26 cellular contexts compared by ENCODE assay signal in genomic region chr11:70501933-70502540, GRCh38.
DNase-seq lines count a peak whose midpoint lies in the region; ATAC-seq and TF ChIP-seq lines count a peak whose summit lies in the region.
"Had no signal": no experiment of that assay in that cellular context is flagged by ENCODE, and none has a peak within 500 bp of the region (broad histone marks: within the 10 kb centered on the region; RNA-seq: fewer than 3 reads in every experiment).

No MANE protein-coding gene starts in this region.

- no peaks in the 10 kb centered on the region for H3K9me3 ChIP-seq in lower lobe of right lung
- no peaks in the 10 kb centered on the region for H3K9me3 ChIP-seq in aorta (ENCODE audit: control insufficient read depth, low read length)
- no peaks in the 10 kb centered on the region for H3K9me3 ChIP-seq in BE2C
- H3K9me3 ChIP-seq: ascending aorta, upper lobe of left lung had no signal

- H3K4me3 ChIP-seq in lower lobe of right lung (no peak overlapping the region), aorta (ENCODE audit: low read length in 2 of 2) (no peak overlapping the region), BE2C (ENCODE audit: low read depth, low read length) (no peak overlapping the region)
- H3K4me3 ChIP-seq: ascending aorta, cardiac muscle cell, SJSA1, skin epidermis, upper lobe of left lung had no signal

- H3K9me3 Mint-ChIP-seq in brain: no peaks in the 10 kb centered on the region
- H3K9me3 Mint-ChIP-seq: activated CD4-positive, alpha-beta T cell treated with anti-CD3 and anti-CD28 coated beads, Interleukin-2, amount 10 ng/mL, durations not matched to agents 24 days and 14 days; activated naive CD8-positive, alpha-beta T cell treated with anti-CD3 and anti-CD28 coated beads for 36 hours; IgD-negative memory B cell; mesothelial cell of epicardium; naive B cell; stimulated activated naive B cell treated with anti-CD40 and anti-IgM and Interleukin-4, amounts not matched to agents 10 μg/mL and 1 μg/mL and 100 μg/mL, for 72 hours had no signal

- ATAC-seq in left ventricle myocardium superior (no peak), left cardiac atrium (no peak), lower lobe of right lung (no peak), aorta (ENCODE audit: low FRiP score) (no peak)
- ATAC-seq: HCT116; stimulated activated naive B cell treated with anti-CD40 and anti-IgM and Interleukin-4, amounts not matched to agents 10 μg/mL and 1 μg/mL and 100 μg/mL, for 72 hours had no signal

- H3K27ac ChIP-seq in lower lobe of right lung (no peak overlapping the region), aorta (ENCODE audit: low read depth in 1 of 2, low read length in 2 of 2) (no peak overlapping the region)
- H3K27ac ChIP-seq: cardiac muscle cell, SJSA1, skin epidermis, upper lobe of left lung had no signal

- no peaks in the 10 kb centered on the region for H3K27me3 ChIP-seq in lower lobe of right lung (ENCODE audit: low read depth)
- no peaks in the 10 kb centered on the region for H3K27me3 ChIP-seq in aorta (ENCODE audit: control insufficient read depth in 1 of 2, insufficient read depth in 2 of 2, low read length in 1 of 2)
- no peaks in the 10 kb centered on the region for H3K27me3 ChIP-seq in BE2C
- H3K27me3 ChIP-seq: ascending aorta, cardiac muscle cell, upper lobe of left lung had no signal

- no peaks in the 10 kb centered on the region for H3K36me3 Mint-ChIP-seq in brain
- H3K36me3 Mint-ChIP-seq: activated naive CD8-positive, alpha-beta T cell treated with anti-CD3 and anti-CD28 coated beads for 36 hours; IgD-negative memory B cell; mesothelial cell of epicardium; naive B cell; stimulated activated naive B cell treated with anti-CD40 and anti-IgM and Interleukin-4, amounts not matched to agents 10 μg/mL and 1 μg/mL and 100 μg/mL, for 72 hours had no signal

- no peaks in the 10 kb centered on the region for H3K36me3 ChIP-seq in lower lobe of right lung
- no peaks in the 10 kb centered on the region for H3K36me3 ChIP-seq in aorta (ENCODE audit: control insufficient read depth in 1 of 2, insufficient read depth in 2 of 2, low read length in 1 of 2)
- H3K36me3 ChIP-seq in BE2C: no peaks in the 10 kb centered on the region
- H3K36me3 ChIP-seq: ascending aorta, cardiac muscle cell, SJSA1, upper lobe of left lung had no signal

- intact Hi-C loops in left ventricle myocardium superior (cut with micrococcal nuclease) (no loop called here), left cardiac atrium (cut with DNase I) (no loop called here), lower lobe of right lung (cut with DNase I) (no loop called here), aorta (cut with DNase I) (no loop called here)

- TF ChIP-seq CTCF in brain (conservative IDR thresholded peaks at IDR 0.05): no peak
- TF ChIP-seq CTCF in lower lobe of right lung (IDR thresholded peaks at IDR 0.05): no peak
- no peak for TF ChIP-seq CTCF in BE2C (IDR thresholded peaks at IDR 0.05; ENCODE audit: low read depth, low read length)

- H3K27ac Mint-ChIP-seq in brain: peak overlapping the region in 4 of 5 experiments; percentile 17 to 98 (median 92)
- H3K27ac Mint-ChIP-seq: activated CD4-positive, alpha-beta T cell treated with anti-CD3 and anti-CD28 coated beads, Interleukin-2, amount 10 ng/mL, durations not matched to agents 24 days and 14 days; activated naive CD8-positive, alpha-beta T cell treated with anti-CD3 and anti-CD28 coated beads for 36 hours; IgD-negative memory B cell; mesothelial cell of epicardium; naive B cell; stimulated activated naive B cell treated with anti-CD40 and anti-IgM and Interleukin-4, amounts not matched to agents 10 μg/mL and 1 μg/mL and 100 μg/mL, for 72 hours had no signal

- peaks cover 87% of the 10 kb centered on the region for H3K4me1 Mint-ChIP-seq in brain
- H3K4me1 Mint-ChIP-seq: activated CD4-positive, alpha-beta T cell treated with anti-CD3 and anti-CD28 coated beads, Interleukin-2, amount 10 ng/mL, durations not matched to agents 24 days and 14 days; activated naive CD8-positive, alpha-beta T cell treated with anti-CD3 and anti-CD28 coated beads for 36 hours; IgD-negative memory B cell; naive B cell; stimulated activated naive B cell treated with anti-CD40 and anti-IgM and Interleukin-4, amounts not matched to agents 10 μg/mL and 1 μg/mL and 100 μg/mL, for 72 hours had no signal

- H3K27me3 Mint-ChIP-seq in brain: no peaks in the 10 kb centered on the region
- H3K27me3 Mint-ChIP-seq: activated CD4-positive, alpha-beta T cell treated with anti-CD3 and anti-CD28 coated beads, Interleukin-2, amount 10 ng/mL, durations not matched to agents 24 days and 14 days; activated naive CD8-positive, alpha-beta T cell treated with anti-CD3 and anti-CD28 coated beads for 36 hours; IgD-negative memory B cell had no signal

- DNase-seq in left ventricle myocardium superior: peak; percentile 19
- no peak for DNase-seq in left cardiac atrium
- DNase-seq in lower lobe of right lung: peak; percentile 44
- peak; percentile 29 to 49 for DNase-seq in aorta
- no peak for DNase-seq in BE2C
- DNase-seq in occipital lobe (lab: John Stamatoyannopoulos, UW): no peak
- no peak for DNase-seq in midbrain (lab: John Stamatoyannopoulos, UW)
- DNase-seq: activated CD4-positive, alpha-beta T cell treated with anti-CD3 and anti-CD28 coated beads, Interleukin-2, amount 10 ng/mL, durations not matched to agents 24 days and 14 days; activated effector memory CD4-positive, alpha-beta T cell treated with Interleukin-2 at 50 U/mL for 16 hours; activated naive CD8-positive, alpha-beta T cell treated with anti-CD3 and anti-CD28 coated beads for 36 hours; activated T-cell treated with anti-CD3 and anti-CD28 coated beads, Interleukin-2, amount 50 U/mL, for 1 hour; DMS53; erythroblast; MV-4-11; naive B cell; stimulated activated naive B cell treated with anti-CD40 and anti-IgM and Interleukin-4, amounts not matched to agents 10 μg/mL and 1 μg/mL and 100 μg/mL, for 72 hours; T1000; upper lobe of left lung had no signal

- no peak overlapping the region for H3K4me3 Mint-ChIP-seq in brain
- H3K4me3 Mint-ChIP-seq: activated CD4-positive, alpha-beta T cell treated with anti-CD3 and anti-CD28 coated beads, Interleukin-2, amount 10 ng/mL, durations not matched to agents 24 days and 14 days; activated naive CD8-positive, alpha-beta T cell treated with anti-CD3 and anti-CD28 coated beads for 36 hours; IgD-negative memory B cell; mesothelial cell of epicardium; naive B cell; stimulated activated naive B cell treated with anti-CD40 and anti-IgM and Interleukin-4, amounts not matched to agents 10 μg/mL and 1 μg/mL and 100 μg/mL, for 72 hours had no signal

- 93 to 94% methylated on average over 18 of the region's 18 CpGs for WGBS in aorta, 2 donors

- H3K4me1 ChIP-seq in lower lobe of right lung (no peaks in the 10 kb centered on the region), aorta (ENCODE audit: control insufficient read depth in 1 of 2, insufficient read depth in 2 of 2, low read length in 2 of 2) (no peaks in the 10 kb centered on the region), BE2C (peaks cover 14% of the 10 kb centered on the region)
- H3K4me1 ChIP-seq: upper lobe of left lung had no signal

Comparison
In these comparisons a context has a peak if more than half of its experiments do, and no peak if none do; other contexts are left out.
1. DNase-seq: peak in left ventricle myocardium superior (single experiment), lower lobe of right lung (single experiment) and aorta (2 of 2); none in left cardiac atrium (single experiment), BE2C (single experiment), occipital lobe (single experiment) and midbrain (single experiment).